ENCODE assay signal across 9 cellular contexts in genomic region chr11:68870470-68870869, GRCh38. TPM values are rescaled to one million over a fixed set of nuclear protein-coding genes. Genes with fewer than 3 reads are reported as not detected.
DNase-seq lines count a peak whose midpoint lies in the region; ATAC-seq and TF ChIP-seq lines count a peak whose summit lies in the region.
"Had no signal": no experiment of that assay in that cellular context is flagged by ENCODE, and none has a peak within 500 bp of the region (broad histone marks: within the 10 kb centered on the region; RNA-seq: fewer than 3 reads in every experiment).

No MANE protein-coding gene starts in this region.

- no peaks in the 10 kb centered on the region for H3K36me3 Mint-ChIP-seq in activated CD4-positive, alpha-beta memory T cell treated with anti-CD3 and anti-CD28 coated beads for 36 hours
- H3K36me3 Mint-ChIP-seq in activated CD4-positive, alpha-beta memory T cell treated with anti-CD3 and anti-CD28 coated beads, Interleukin-2, amount 10 ng/mL, durations not matched to agents 7 days and 5 days (ENCODE audit: low read depth), result no peaks in the 10 kb centered on the region
- H3K36me3 Mint-ChIP-seq in activated naive CD8-positive, alpha-beta T cell, result peaks cover 3% of the 10 kb centered on the region

- H3K4me1 ChIP-seq in left lung (peaks cover 4 to 6% of the 10 kb centered on the region in 2 donors), thoracic aorta (ENCODE audit: control insufficient read depth in 1 of 2, low read depth in 2 of 2) (peaks cover 21 to 58% of the 10 kb centered on the region in 2 donors)

- H3K9me3 ChIP-seq in left lung, result no peaks in the 10 kb centered on the region
- no peaks in the 10 kb centered on the region for H3K9me3 ChIP-seq in thoracic aorta

- peak overlapping the region; percentile 65 for H3K4me3 Mint-ChIP-seq in activated CD4-positive, alpha-beta memory T cell treated with anti-CD3 and anti-CD28 coated beads for 36 hours
- no peak overlapping the region for H3K4me3 Mint-ChIP-seq in activated CD4-positive, alpha-beta memory T cell treated with anti-CD3 and anti-CD28 coated beads, Interleukin-2, amount 10 ng/mL, durations not matched to agents 7 days and 5 days
- H3K4me3 Mint-ChIP-seq in activated naive CD8-positive, alpha-beta T cell, result peak overlapping the region; percentile 90

- H3K27me3 ChIP-seq in left lung (no peaks in the 10 kb centered on the region), thoracic aorta (replicated peaks; ENCODE audit: insufficient read depth) (no peaks in the 10 kb centered on the region)

- intact Hi-C loops in activated CD4-positive, alpha-beta memory T cell treated with anti-CD3 and anti-CD28 coated beads for 36 hours (cut with micrococcal nuclease), result no loop called here
- intact Hi-C loops in left lung (cut with DNase I), result no loop called here

- no peak overlapping the region for H3K27ac Mint-ChIP-seq in activated CD4-positive, alpha-beta memory T cell treated with anti-CD3 and anti-CD28 coated beads for 36 hours
- no peak overlapping the region for H3K27ac Mint-ChIP-seq in activated CD4-positive, alpha-beta memory T cell treated with anti-CD3 and anti-CD28 coated beads, Interleukin-2, amount 10 ng/mL, durations not matched to agents 7 days and 5 days
- H3K27ac Mint-ChIP-seq in activated naive CD8-positive, alpha-beta T cell, result no peak overlapping the region

- ATAC-seq in left lung (peak; percentile 64), thoracic aorta (ENCODE audit: insufficient number of reproducible peaks, low FRiP score, low read depth) (no peak)

- no peaks in the 10 kb centered on the region for H3K9me3 Mint-ChIP-seq in activated CD4-positive, alpha-beta memory T cell treated with anti-CD3 and anti-CD28 coated beads for 36 hours
- no peaks in the 10 kb centered on the region for H3K9me3 Mint-ChIP-seq in activated CD4-positive, alpha-beta memory T cell treated with anti-CD3 and anti-CD28 coated beads, Interleukin-2, amount 10 ng/mL, durations not matched to agents 7 days and 5 days
- no peaks in the 10 kb centered on the region for H3K9me3 Mint-ChIP-seq in activated naive CD8-positive, alpha-beta T cell (ENCODE audit: low read depth)

- CTCF ChIA-PET in activated CD4-positive, alpha-beta memory T cell treated with anti-CD3 and anti-CD28 coated beads for 36 hours (lab: Charles Lee), result no interaction called here
- CTCF ChIA-PET in activated CD4-positive, alpha-beta memory T cell treated with anti-CD3 and anti-CD28 coated beads, Interleukin-2, amount 10 ng/mL, durations not matched to agents 7 days and 5 days (lab: Charles Lee), result no interaction called here

- TF ChIP-seq CTCF in left lung (IDR thresholded peaks at IDR 0.05) (no peak), thoracic aorta (IDR thresholded peaks at IDR 0.05) (no peak)

- peak overlapping the region; percentile 34 to 43 for H3K4me3 ChIP-seq in left lung
- peak overlapping the region; percentile 83 for H3K4me3 ChIP-seq in thoracic aorta

- no peak for DNase-seq in activated CD4-positive, alpha-beta memory T cell treated with anti-CD3 and anti-CD28 coated beads for 36 hours
- no peak for DNase-seq in activated CD4-positive, alpha-beta memory T cell treated with anti-CD3 and anti-CD28 coated beads, Interleukin-2, amount 10 ng/mL, durations not matched to agents 7 days and 5 days
- no peak for DNase-seq in left lung
- DNase-seq in thoracic aorta (ENCODE audit: low spot score), result no peak
- no peak for DNase-seq in T1000 (lab: John Stamatoyannopoulos, UW)
- DNase-seq in activated CD4-positive, alpha-beta T cell treated with anti-CD3 and anti-CD28 coated beads for 48 hours, result no peak
- DNase-seq in mucosa of gallbladder (ENCODE audit: low spot score), result no peak
- DNase-seq: DND-41 had no signal

- H3K36me3 ChIP-seq in left lung (no peaks in the 10 kb centered on the region), thoracic aorta (no peaks in the 10 kb centered on the region)

- H3K27ac ChIP-seq in left lung, result no peak overlapping the region
- peak overlapping the region; percentile 14 to 68 for H3K27ac ChIP-seq in thoracic aorta

- POLR2A ChIA-PET in activated CD4-positive, alpha-beta memory T cell treated with anti-CD3 and anti-CD28 coated beads for 36 hours (lab: Charles Lee), result no interaction called here
- POLR2A ChIA-PET in activated CD4-positive, alpha-beta memory T cell treated with anti-CD3 and anti-CD28 coated beads, Interleukin-2, amount 10 ng/mL, durations not matched to agents 7 days and 5 days (lab: Charles Lee), result no interaction called here

- H3K4me1 Mint-ChIP-seq in activated CD4-positive, alpha-beta memory T cell treated with anti-CD3 and anti-CD28 coated beads for 36 hours (ENCODE audit: low read depth), result peaks cover 12% of the 10 kb centered on the region
- H3K4me1 Mint-ChIP-seq in activated CD4-positive, alpha-beta memory T cell treated with anti-CD3 and anti-CD28 coated beads, Interleukin-2, amount 10 ng/mL, durations not matched to agents 7 days and 5 days, result peaks cover 10% of the 10 kb centered on the region
- peaks cover 22% of the 10 kb centered on the region for H3K4me1 Mint-ChIP-seq in activated naive CD8-positive, alpha-beta T cell (ENCODE audit: low read depth)

- H3K27me3 Mint-ChIP-seq in activated CD4-positive, alpha-beta memory T cell treated with anti-CD3 and anti-CD28 coated beads for 36 hours, result peaks cover 17% of the 10 kb centered on the region
- H3K27me3 Mint-ChIP-seq in activated CD4-positive, alpha-beta memory T cell treated with anti-CD3 and anti-CD28 coated beads, Interleukin-2, amount 10 ng/mL, durations not matched to agents 7 days and 5 days, result peaks cover 38% of the 10 kb centered on the region
- H3K27me3 Mint-ChIP-seq in activated naive CD8-positive, alpha-beta T cell, result peaks cover 15% of the 10 kb centered on the region

RNA-seq across cellular contexts. Expression of gene CPT1A, which starts 28.8 kb away (rescaled TPM):
- total RNA-seq in activated CD4-positive, alpha-beta memory T cell treated with anti-CD3 and anti-CD28 coated beads for 36 hours, result 10 to 100 TPM; 28.8 to 32.9 TPM
- 10 to 100 TPM; 50.2 to 51.1 TPM for total RNA-seq in activated CD4-positive, alpha-beta memory T cell treated with anti-CD3 and anti-CD28 coated beads, Interleukin-2, amount 10 ng/mL, durations not matched to agents 7 days and 5 days
- total RNA-seq in left lung (10 to 100 TPM; 50.0 to 83.9 TPM), thoracic aorta (10 to 100 TPM; 61.1 to 75.3 TPM), mucosa of gallbladder (102 TPM)

RNA-seq across cellular contexts. Expression of gene MRPL21, which starts 33.2 kb away (rescaled TPM):
- total RNA-seq in activated CD4-positive, alpha-beta memory T cell treated with anti-CD3 and anti-CD28 coated beads for 36 hours, result 10 to 100 TPM; 80.7 to 86.0 TPM
- total RNA-seq in activated CD4-positive, alpha-beta memory T cell treated with anti-CD3 and anti-CD28 coated beads, Interleukin-2, amount 10 ng/mL, durations not matched to agents 7 days and 5 days, result 10 to 100 TPM; 47.6 to 53.4 TPM
- total RNA-seq in left lung (10 to 100 TPM; 32.4 to 38.9 TPM), thoracic aorta (10 to 100 TPM; 11.0 to 16.7 TPM), mucosa of gallbladder (41.4 TPM)

RNA-seq across cellular contexts. Expression of gene IGHMBP2, which starts 33.2 kb away (rescaled TPM):
- total RNA-seq in activated CD4-positive, alpha-beta memory T cell treated with anti-CD3 and anti-CD28 coated beads for 36 hours, result 10 to 100 TPM; 24.4 to 24.8 TPM
- 10 to 100 TPM; 24.1 to 24.9 TPM for total RNA-seq in activated CD4-positive, alpha-beta memory T cell treated with anti-CD3 and anti-CD28 coated beads, Interleukin-2, amount 10 ng/mL, durations not matched to agents 7 days and 5 days
- total RNA-seq in left lung (10 to 100 TPM; 19.4 to 30.4 TPM), thoracic aorta (10 to 100 TPM; 24.7 to 40.8 TPM), mucosa of gallbladder (20.7 TPM)

Comparison
In these comparisons a context has a peak if more than half of its experiments do, and no peak if none do; other contexts are left out.
1. H3K27ac ChIP-seq: peak in thoracic aorta (2 of 2); none in left lung (0 of 2).